In the genomic region with DNA sequence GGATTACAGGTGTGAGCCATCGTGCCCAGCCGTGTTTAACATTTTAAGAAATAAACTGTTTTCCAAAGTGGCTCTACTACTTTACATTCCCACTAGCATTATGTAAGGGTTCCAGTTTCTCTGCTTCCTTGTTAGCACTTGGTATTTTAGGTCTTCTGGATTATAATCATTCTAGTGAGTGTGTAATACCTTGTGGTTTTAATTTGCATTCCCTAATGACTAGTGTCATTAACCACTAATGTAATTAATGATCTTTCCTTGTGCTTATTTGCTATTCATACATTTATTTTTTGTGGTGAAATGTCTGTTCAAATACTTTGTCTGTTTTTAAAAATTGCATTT, we compare ENCODE assay signal across 16 cellular contexts. TPM values are rescaled to one million over a fixed set of nuclear protein-coding genes. Genes with fewer than 3 reads are reported as not detected.
A peak's percentile ranks its signal among the peaks of the same experiment; 100 is the strongest.
DNase-seq lines count a peak whose midpoint lies in the region; ATAC-seq and TF ChIP-seq lines count a peak whose summit lies in the region.
"Had no signal": no experiment of that assay in that cellular context is flagged by ENCODE, and none has a peak within 500 bp of the region (broad histone marks: within the 10 kb centered on the region; RNA-seq: fewer than 3 reads in every experiment).

No MANE protein-coding gene starts in this region.

- H3K27me3 ChIP-seq in lung (ENCODE audit: control insufficient read depth, insufficient read depth) = no peaks in the 10 kb centered on the region
- H3K27me3 ChIP-seq in upper lobe of right lung = no peaks in the 10 kb centered on the region

- ATAC-seq in Right ventricle myocardium superior (ENCODE audit: poor library complexity) (peak; percentile 11), lung (ENCODE audit: insufficient read depth, low FRiP score) (no peak), upper lobe of right lung (peak; percentile 46), HG02798 (IDR thresholded peaks at IDR 0.05; ENCODE audit: poor library complexity, unreplicated experiment) (no peak)
- ATAC-seq: A549; activated T-cell treated with anti-CD3 and anti-CD28 coated beads, Interleukin-2, amount 50 U/mL, for 4 hours; T-helper 17 cell had no signal

- no peak for DNase-seq in Right ventricle myocardium superior
- DNase-seq in cardiac septum (ENCODE audit: low spot score) = no peak
- DNase-seq in coronary artery (ENCODE audit: low spot score) = no peak
- no peak for DNase-seq in lung (ENCODE audit: low spot score)
- no peak for DNase-seq in upper lobe of right lung
- no peak for DNase-seq in iPS-NIHi11 (ENCODE audit: low spot score)
- DNase-seq in NCI-H1105 treated with DMSO at 0.1 percent for 48 hours (lab: John Stamatoyannopoulos, UW) = no peak
- DNase-seq: activated CD4-positive, alpha-beta T cell treated with anti-CD3 and anti-CD28 coated beads, Interleukin-2, amount 10 ng/mL, durations not matched to agents 7 days and 5 days; activated T-cell treated with anti-CD3 and anti-CD28 coated beads, Interleukin-2, amount 50 U/mL, for 4 hours; CD4-positive, alpha-beta T cell; MM.1S; NCI-H2081; NCI-H82; T-helper 17 cell had no signal

- intact Hi-C loops in Right ventricle myocardium superior (cut with DNase I) = no loop called here
- intact Hi-C loops in cardiac septum (cut with DNase I) = no loop called here
- intact Hi-C loops in upper lobe of right lung (cut with DNase I) = no loop called here

- WGBS in lung, 2 donors = 50 to 87% methylated on average over 2 of the region's 2 CpGs

- H3K4me1 ChIP-seq in lung (ENCODE audit: control insufficient read depth in 2 of 2, insufficient read depth in 2 of 2, low read length in 2 of 2) = peaks cover 0 to 20% of the 10 kb centered on the region in 2 donors
- H3K4me1 ChIP-seq in upper lobe of right lung = no peaks in the 10 kb centered on the region

- no peak for TF ChIP-seq CTCF in coronary artery (IDR thresholded peaks at IDR 0.05)
- TF ChIP-seq CTCF in lung (IDR thresholded peaks at IDR 0.05; ENCODE audit: control extremely low read depth, extremely low read depth) = no peak
- TF ChIP-seq CTCF in upper lobe of right lung (IDR thresholded peaks at IDR 0.05) = no peak

- no peaks in the 10 kb centered on the region for H3K9me3 ChIP-seq in lung (ENCODE audit: control insufficient read depth in 2 of 2, insufficient read depth in 1 of 2, low read length in 1 of 2)
- H3K9me3 ChIP-seq in upper lobe of right lung = no peaks in the 10 kb centered on the region
- H3K9me3 ChIP-seq: A549 had no signal

- H3K4me3 ChIP-seq in coronary artery (peak overlapping the region; percentile 25), lung (no peak overlapping the region), upper lobe of right lung (no peak overlapping the region)
- H3K4me3 ChIP-seq: A549 had no signal

- H3K27ac ChIP-seq in coronary artery (peak overlapping the region; percentile 53 to 78), lung (ENCODE audit: low read depth in 1 of 2, low read length in 1 of 2) (peak overlapping the region; percentile 15 to 59), upper lobe of right lung (peak overlapping the region; percentile 26)
- H3K27ac ChIP-seq: A549 had no signal

- peaks cover 0 to 9% of the 10 kb centered on the region in 2 donors for H3K36me3 ChIP-seq in lung (ENCODE audit: control insufficient read depth in 2 of 2, insufficient read depth in 2 of 2, low read length in 2 of 2)
- peaks cover 22% of the 10 kb centered on the region for H3K36me3 ChIP-seq in upper lobe of right lung

RNA-seq across cellular contexts. Expression of a gene that starts 30.7 kb away (rescaled TPM):
- total RNA-seq in Right ventricle myocardium superior = 164 TPM
- total RNA-seq in cardiac septum = 121 TPM
- 10 to 100 TPM; 83.3 to 97.6 TPM for total RNA-seq in lung
- polyA plus RNA-seq in lung = 10 to 100 TPM; 33.1 to 47.9 TPM
- 88.1 TPM for total RNA-seq in upper lobe of right lung

RNA-seq across cellular contexts. Expression of a gene that starts 40.7 kb away (rescaled TPM):
- total RNA-seq in Right ventricle myocardium superior = 25.1 TPM
- total RNA-seq in cardiac septum = 37.0 TPM
- 10 to 100 TPM; 58.8 to 66.4 TPM for total RNA-seq in lung
- 10 to 100 TPM; 36.0 to 36.2 TPM for polyA plus RNA-seq in lung
- 38.0 TPM for total RNA-seq in upper lobe of right lung

RNA-seq across cellular contexts. Expression of a gene that starts 50.7 kb away (rescaled TPM):
- total RNA-seq in Right ventricle myocardium superior = 140 TPM
- 36.7 TPM for total RNA-seq in cardiac septum
- 10 to 100 TPM in 1 of 2 donors, 1 to 10 TPM in 1; 8.1 to 19.3 TPM for total RNA-seq in lung
- 10 to 100 TPM; 12.1 to 17.1 TPM for polyA plus RNA-seq in lung
- 26.0 TPM for total RNA-seq in upper lobe of right lung

RNA-seq across cellular contexts. Expression of a gene that starts 57.8 kb away (rescaled TPM):
- 71.6 TPM for total RNA-seq in Right ventricle myocardium superior
- 96.6 TPM for total RNA-seq in cardiac septum
- 100 to 1,000 TPM in 1 of 2 donors, 10 to 100 TPM in 1; 88.7 to 138 TPM for total RNA-seq in lung
- polyA plus RNA-seq in lung = 100 to 1,000 TPM in 1 of 2 donors, 10 to 100 TPM in 1; 80.3 to 130 TPM
- total RNA-seq in upper lobe of right lung = 172 TPM

Comparison
In these comparisons a context has a peak if more than half of its experiments do, and no peak if none do; other contexts are left out.
1. ATAC-seq: peak in Right ventricle myocardium superior (single experiment) and upper lobe of right lung (single experiment); none in lung (single experiment) and HG02798 (single experiment).
2. Peak in every context shown above with its lines, with median percentiles within 50 percentile points of each other: H3K27ac ChIP-seq.